Comparison of ENCODE assay signal across 24 cellular contexts in the genomic region with DNA sequence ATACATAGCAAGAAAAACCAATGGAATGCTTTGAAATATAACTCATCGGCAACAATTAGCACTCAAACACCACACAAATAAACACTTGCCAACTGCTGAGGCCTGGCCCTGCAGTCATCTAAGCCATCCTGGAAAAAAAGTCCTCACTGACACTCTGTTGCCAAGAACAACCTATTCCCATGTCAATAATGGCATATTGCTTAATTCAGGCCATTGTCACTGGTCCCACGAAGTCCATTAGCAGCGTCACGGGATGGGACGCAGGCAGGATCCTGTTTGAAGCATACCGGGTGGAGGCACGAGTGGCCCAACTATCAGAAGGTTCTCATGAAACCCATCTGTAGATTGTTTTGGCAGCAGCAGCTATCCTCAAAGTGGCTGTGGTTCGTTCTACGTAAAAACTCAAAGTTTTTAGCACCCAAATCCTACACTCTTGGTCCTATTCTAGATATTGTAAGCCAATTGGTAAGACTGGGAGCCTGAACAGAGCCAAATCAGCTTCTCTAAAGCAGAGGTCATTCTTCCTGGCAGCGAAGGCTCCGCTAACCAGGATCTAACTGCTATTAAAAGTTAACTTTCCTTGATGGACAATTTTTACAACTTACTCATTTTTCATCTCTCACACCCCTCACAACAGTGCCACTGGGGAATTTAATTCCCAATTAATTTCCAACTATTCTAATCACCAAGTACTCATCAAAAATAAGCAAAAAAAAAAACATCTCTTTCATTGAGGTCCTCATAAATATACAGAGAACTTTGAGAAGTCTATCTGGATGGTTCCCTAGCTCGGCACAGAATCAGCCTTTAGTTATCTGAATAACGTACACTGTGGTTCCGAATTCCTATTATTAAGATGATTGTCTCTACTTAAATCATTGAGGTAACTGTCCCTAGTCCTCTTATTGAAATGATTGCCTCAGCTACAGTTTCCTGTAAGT.
DNase-seq lines count a peak whose midpoint lies in the region; ATAC-seq and TF ChIP-seq lines count a peak whose summit lies in the region.
"Had no signal": no experiment of that assay in that cellular context is flagged by ENCODE, and none has a peak within 500 bp of the region (broad histone marks: within the 10 kb centered on the region; RNA-seq: fewer than 3 reads in every experiment).

No MANE protein-coding gene starts in this region.

- no peak for TF ChIP-seq CTCF in HEK293 (tag by site-specific recombination; IDR thresholded peaks at IDR 0.05)
- TF ChIP-seq CTCF in coronary artery (IDR thresholded peaks at IDR 0.05) = no peak
- no peak for TF ChIP-seq CTCF in prostate gland (IDR thresholded peaks at IDR 0.05)
- TF ChIP-seq CTCF in thoracic aorta (IDR thresholded peaks at IDR 0.05) = no peak

- intact Hi-C loops in prostate gland (cut with DNase I) = no loop called here
- intact Hi-C loops in naive thymus-derived CD4-positive, alpha-beta T cell (cut with micrococcal nuclease) = no loop called here

- H3K27ac ChIP-seq in HEK293 (ENCODE audit: extremely low read depth, low read depth, low read length) (no peak overlapping the region), coronary artery (peak overlapping the region; percentile 53 to 54), prostate gland (peak overlapping the region; percentile 8 to 75), thoracic aorta (peak overlapping the region; percentile 29 to 47)
- H3K27ac ChIP-seq in naive thymus-derived CD4-positive, alpha-beta T cell (ENCODE audit: low read depth, low read length) = no peak overlapping the region
- H3K27ac ChIP-seq: GM23248 had no signal

- no peak for ATAC-seq in thoracic aorta (ENCODE audit: insufficient number of reproducible peaks, low FRiP score, low read depth)
- ATAC-seq in naive thymus-derived CD4-positive, alpha-beta T cell = no peak
- no peak for ATAC-seq in stimulated activated naive B cell treated with anti-CD40 and anti-IgM and Interleukin-4, amounts not matched to agents 10 μg/mL and 1 μg/mL and 100 μg/mL, for 72 hours (replicated peaks)
- no peak for ATAC-seq in HG02870 (IDR thresholded peaks at IDR 0.05; ENCODE audit: unreplicated experiment)
- ATAC-seq in HG02884 (IDR thresholded peaks at IDR 0.05; ENCODE audit: unreplicated experiment) = no peak
- ATAC-seq: PC-3 had no signal

- H3K27me3 ChIP-seq in prostate gland (replicated peaks; ENCODE audit: insufficient read depth) (no peaks in the 10 kb centered on the region), thoracic aorta (replicated peaks; ENCODE audit: insufficient read depth) (no peaks in the 10 kb centered on the region)
- H3K27me3 ChIP-seq in naive thymus-derived CD4-positive, alpha-beta T cell (ENCODE audit: control insufficient read depth in 2 of 2, insufficient read depth in 2 of 2, low read length in 2 of 2) = no peaks in the 10 kb centered on the region
- H3K27me3 ChIP-seq: BE2C, MG63 had no signal

- H3K36me3 ChIP-seq in HEK293 (ENCODE audit: control insufficient read depth in 2 of 2, insufficient read depth in 1 of 2, low read length in 2 of 2) (peaks cover 0 to 27% of the 10 kb centered on the region in 2 experiments; a peak in 1 of 3 replicates), prostate gland (peaks cover 0 to 9% of the 10 kb centered on the region in 2 donors), thoracic aorta (peaks cover 22% of the 10 kb centered on the region)
- H3K36me3 ChIP-seq in naive thymus-derived CD4-positive, alpha-beta T cell (ENCODE audit: control insufficient read depth in 2 of 3, insufficient read depth in 3 of 3, low read length in 3 of 3) = no peaks in the 10 kb centered on the region
- H3K36me3 ChIP-seq: MG63 had no signal

- POLR2A ChIA-PET in HEK293 (lab: Yijun Ruan, JAX) = no interaction called here
- POLR2A ChIA-PET in naive thymus-derived CD4-positive, alpha-beta T cell (lab: Charles Lee) = no interaction called here

- CTCF ChIA-PET in HEK293 (lab: Yijun Ruan, JAX) = no interaction called here
- CTCF ChIA-PET in naive thymus-derived CD4-positive, alpha-beta T cell (lab: Charles Lee) = no interaction called here

- H3K4me3 Mint-ChIP-seq in naive thymus-derived CD4-positive, alpha-beta T cell = no peak overlapping the region
- H3K4me3 Mint-ChIP-seq in stimulated activated naive B cell treated with anti-CD40 and anti-IgM and Interleukin-4, amounts not matched to agents 10 μg/mL and 1 μg/mL and 100 μg/mL, for 72 hours = no peak overlapping the region
- H3K4me3 Mint-ChIP-seq: CD14-positive monocyte; CD8-positive, alpha-beta memory T cell had no signal

- WGBS in prostate gland = 90% methylated on average over 14 of the region's 14 CpGs

- no peak for DNase-seq in coronary artery (ENCODE audit: low spot score)
- DNase-seq in prostate gland (ENCODE audit: low spot score) = peak; percentile 38
- no peak for DNase-seq in thoracic aorta (ENCODE audit: low spot score)
- DNase-seq in naive thymus-derived CD4-positive, alpha-beta T cell = no peak
- no peak for DNase-seq in stimulated activated naive B cell treated with anti-CD40 and anti-IgM and Interleukin-4, amounts not matched to agents 10 μg/mL and 1 μg/mL and 100 μg/mL, for 72 hours
- DNase-seq: BE2C; CD8-positive, alpha-beta memory T cell; GM23248; H7; IMR-90; KG1; MG63; NCI-H1105 treated with DMSO at 0.1 percent for 48 hours; NCI-H146; NCI-H1930; NCI-H2107; NCI-H524; NCI-H748 treated with DMSO at 0.1 percent for 48 hours; NK-92 treated with Interleukin-12 subunit alpha and Interleukin-12 subunit beta, amount 100 ng/mL, for 24 hours; PC-3 had no signal

- TF ChIP-seq POLR2A in prostate gland (IDR thresholded peaks at IDR 0.05) = no peak

- H3K36me3 Mint-ChIP-seq in naive thymus-derived CD4-positive, alpha-beta T cell = no peaks in the 10 kb centered on the region
- peaks cover 11 to 34% of the 10 kb centered on the region in 2 donors for H3K36me3 Mint-ChIP-seq in stimulated activated naive B cell treated with anti-CD40 and anti-IgM and Interleukin-4, amounts not matched to agents 10 μg/mL and 1 μg/mL and 100 μg/mL, for 72 hours
- H3K36me3 Mint-ChIP-seq: CD8-positive, alpha-beta memory T cell had no signal

- H3K9me3 ChIP-seq in HEK293 (ENCODE audit: control insufficient read depth, insufficient read depth, low read depth, low read length) (no peaks in the 10 kb centered on the region), prostate gland (no peaks in the 10 kb centered on the region), thoracic aorta (no peaks in the 10 kb centered on the region)
- no peaks in the 10 kb centered on the region for H3K9me3 ChIP-seq in naive thymus-derived CD4-positive, alpha-beta T cell (ENCODE audit: control insufficient read depth in 2 of 3, low read length in 3 of 3)
- H3K9me3 ChIP-seq: BE2C, MG63 had no signal

- H3K4me1 ChIP-seq in HEK293 (ENCODE audit: control insufficient read depth, insufficient read depth, low read length) (peaks cover 7% of the 10 kb centered on the region), prostate gland (replicated peaks) (peaks cover 21% of the 10 kb centered on the region), thoracic aorta (ENCODE audit: control insufficient read depth in 1 of 2, low read depth in 2 of 2) (peaks cover 19 to 56% of the 10 kb centered on the region in 2 donors)
- no peaks in the 10 kb centered on the region for H3K4me1 ChIP-seq in naive thymus-derived CD4-positive, alpha-beta T cell (ENCODE audit: control insufficient read depth in 2 of 2, insufficient read depth in 2 of 2, low read length in 2 of 2)

- peaks cover 0 to 10% (median 0%) of the 10 kb centered on the region in 11 donors for H3K9me3 Mint-ChIP-seq in naive thymus-derived CD4-positive, alpha-beta T cell
- H3K9me3 Mint-ChIP-seq in stimulated activated naive B cell treated with anti-CD40 and anti-IgM and Interleukin-4, amounts not matched to agents 10 μg/mL and 1 μg/mL and 100 μg/mL, for 72 hours = no peaks in the 10 kb centered on the region

- H3K27me3 Mint-ChIP-seq in naive thymus-derived CD4-positive, alpha-beta T cell = no peaks in the 10 kb centered on the region
- no peaks in the 10 kb centered on the region for H3K27me3 Mint-ChIP-seq in stimulated activated naive B cell treated with anti-CD40 and anti-IgM and Interleukin-4, amounts not matched to agents 10 μg/mL and 1 μg/mL and 100 μg/mL, for 72 hours
- H3K27me3 Mint-ChIP-seq: CD8-positive, alpha-beta memory T cell had no signal

- no peaks in the 10 kb centered on the region for H3K4me1 Mint-ChIP-seq in naive thymus-derived CD4-positive, alpha-beta T cell
- H3K4me1 Mint-ChIP-seq in stimulated activated naive B cell treated with anti-CD40 and anti-IgM and Interleukin-4, amounts not matched to agents 10 μg/mL and 1 μg/mL and 100 μg/mL, for 72 hours = peaks cover 3 to 6% of the 10 kb centered on the region in 2 donors
- H3K4me1 Mint-ChIP-seq: CD14-positive monocyte; CD8-positive, alpha-beta memory T cell had no signal

- no peak overlapping the region for H3K27ac Mint-ChIP-seq in naive thymus-derived CD4-positive, alpha-beta T cell
- H3K27ac Mint-ChIP-seq in stimulated activated naive B cell treated with anti-CD40 and anti-IgM and Interleukin-4, amounts not matched to agents 10 μg/mL and 1 μg/mL and 100 μg/mL, for 72 hours = no peak overlapping the region

- no peak overlapping the region for H3K4me3 ChIP-seq in HEK293 (ENCODE audit: low read depth, low read length)
- no peak overlapping the region for H3K4me3 ChIP-seq in coronary artery
- H3K4me3 ChIP-seq in prostate gland = no peak overlapping the region
- no peak overlapping the region for H3K4me3 ChIP-seq in thoracic aorta
- no peak overlapping the region for H3K4me3 ChIP-seq in naive thymus-derived CD4-positive, alpha-beta T cell (ENCODE audit: low read length)
- H3K4me3 ChIP-seq: GM23248, MG63 had no signal

TF ChIP-seq in HEK293, 187 proteins besides CTCF, POLR2A, EP300 and RAD21:
- no peak for TF ChIP-seq ZNF48 (tag by site-specific recombination; IDR thresholded peaks at IDR 0.05)
- no peak for TF ChIP-seq ZNF626 (tag by site-specific recombination; IDR thresholded peaks at IDR 0.05)
- no peak for TF ChIP-seq ZNF664 (tag by site-specific recombination; IDR thresholded peaks at IDR 0.05)
- TF ChIP-seq ZNF214 (tag by site-specific recombination; IDR thresholded peaks at IDR 0.05; ENCODE audit: borderline replicate concordance) = peak; percentile 91
- no peak for TF ChIP-seq ZNF184 (tag by site-specific recombination; IDR thresholded peaks at IDR 0.05)
- TF ChIP-seq ZNF146 (tag by site-specific recombination; IDR thresholded peaks at IDR 0.05) = no peak

Comparison
In these comparisons a context has a peak if more than half of its experiments do, and no peak if none do; other contexts are left out.
1. H3K27ac ChIP-seq: peak in coronary artery (2 of 2), prostate gland (2 of 2) and thoracic aorta (2 of 2); none in HEK293 (single experiment) and naive thymus-derived CD4-positive, alpha-beta T cell (single experiment).